30 cellular contexts compared by ENCODE assay signal in the genomic region with DNA sequence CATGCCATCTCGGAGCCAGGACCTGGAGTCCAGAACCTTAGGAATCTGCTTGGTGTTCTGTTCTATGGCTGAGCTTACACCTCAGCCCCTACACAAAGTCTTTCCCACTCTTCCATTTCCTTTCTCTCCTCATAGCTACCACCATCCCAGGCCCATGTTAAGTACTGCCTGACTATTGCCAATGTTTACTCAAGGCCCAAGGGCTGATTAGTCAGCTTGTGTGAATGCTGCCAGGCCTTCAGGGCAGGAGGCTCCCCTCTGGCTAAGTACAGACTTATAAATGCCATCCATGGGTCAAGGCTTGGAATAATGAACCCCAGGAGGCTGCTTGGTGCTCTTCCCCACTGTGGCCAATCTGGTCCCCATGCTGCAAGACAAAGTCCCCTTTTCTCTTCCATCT.
DNase-seq lines count a peak whose midpoint lies in the region; ATAC-seq and TF ChIP-seq lines count a peak whose summit lies in the region.
"Had no signal": no experiment of that assay in that cellular context is flagged by ENCODE, and none has a peak within 500 bp of the region (broad histone marks: within the 10 kb centered on the region; RNA-seq: fewer than 3 reads in every experiment).

No MANE protein-coding gene starts in this region.

- no peaks in the 10 kb centered on the region for H3K4me1 Mint-ChIP-seq in activated naive CD4-positive, alpha-beta T cell treated with anti-CD3 and anti-CD28 coated beads, Interleukin-2, amount 10 ng/mL, durations not matched to agents 7 days and 5 days
- H3K4me1 Mint-ChIP-seq: immature natural killer cell had no signal

- H3K27me3 ChIP-seq in body of pancreas: no peaks in the 10 kb centered on the region
- H3K27me3 ChIP-seq: colonic mucosa, gastrocnemius medialis, neutrophil, testis had no signal

- ATAC-seq in Right ventricle myocardium inferior (no peak), left ventricle myocardium superior (no peak), body of pancreas (peak; percentile 71), HG02759 (IDR thresholded peaks at IDR 0.05; ENCODE audit: unreplicated experiment) (no peak)
- ATAC-seq: gastrocnemius medialis, K562 had no signal

- H3K4me3 Mint-ChIP-seq in activated naive CD4-positive, alpha-beta T cell treated with anti-CD3 and anti-CD28 coated beads, Interleukin-2, amount 10 ng/mL, durations not matched to agents 7 days and 5 days: no peak overlapping the region
- H3K4me3 Mint-ChIP-seq: activated naive CD4-positive, alpha-beta T cell treated with anti-CD3 and anti-CD28 coated beads for 36 hours; activated T-helper 1 cell treated with anti-CD3 and anti-CD28 coated beads, Interleukin-12 subunit alpha, Interleukin-12 subunit beta, Interleukin-2, Interleukin-4 antibody, amounts not matched to agents 30 ng/mL and 10 ng/mL and 1 ng/mL, durations not matched to agents 14 hours and 24 hours and 36 hours; immature natural killer cell had no signal

- no peak overlapping the region for H3K4me3 ChIP-seq in body of pancreas
- H3K4me3 ChIP-seq: colonic mucosa, gastrocnemius medialis, K562, left ventricle myocardium inferior, prostate gland, testis had no signal

- TF ChIP-seq CTCF in body of pancreas (IDR thresholded peaks at IDR 0.05): no peak

- DNase-seq in Right ventricle myocardium inferior (ENCODE audit: missing footprints): peak; percentile 15
- DNase-seq in left ventricle myocardium superior: no peak
- peak; percentile 8 to 51 (median 27) for DNase-seq in body of pancreas
- peak; percentile 1 for DNase-seq in kidney glomerular epithelial cell (lab: John Stamatoyannopoulos, UW)
- no peak for DNase-seq in activated naive CD4-positive, alpha-beta T cell treated with anti-CD3 and anti-CD28 coated beads, Interleukin-2, amount 10 ng/mL, durations not matched to agents 7 days and 5 days
- DNase-seq in NCI-H2029 treated with DMSO at 0.1 percent for 48 hours (lab: John Stamatoyannopoulos, UW): no peak
- DNase-seq in SW480 (ENCODE audit: low spot score): no peak
- DNase-seq: activated CD4-positive, alpha-beta T cell treated with anti-CD3 and anti-CD28 coated beads, Interleukin-2, amount 50 U/mL, for 48 hours; activated CD8-positive, alpha-beta memory T cell treated with anti-CD3 and anti-CD28 coated beads, Interleukin-2, amount 50 U/mL, for 4 hours; activated naive CD4-positive, alpha-beta T cell treated with anti-CD3 and anti-CD28 coated beads for 36 hours; amniotic stem cell; colonic mucosa; effector memory CD4-positive, alpha-beta T cell; erythroblast; gastrocnemius medialis; GF-D8; H7; hippocampal formation; immature natural killer cell; left ventricle myocardium inferior; NCI-H1436; NCI-H2171; NCI-H526 treated with DMSO at 0.1 percent for 48 hours; stimulated activated naive CD4-positive, alpha-beta T cell; testis had no signal

- 100% methylated on average over 1 of the region's 1 CpG for WGBS in body of pancreas, 2 donors

- no peaks in the 10 kb centered on the region for H3K27me3 Mint-ChIP-seq in activated naive CD4-positive, alpha-beta T cell treated with anti-CD3 and anti-CD28 coated beads, Interleukin-2, amount 10 ng/mL, durations not matched to agents 7 days and 5 days

- H3K9me3 ChIP-seq in body of pancreas: no peaks in the 10 kb centered on the region
- H3K9me3 ChIP-seq: colonic mucosa, gastrocnemius medialis, left ventricle myocardium inferior, neutrophil, prostate gland, testis had no signal

- no peaks in the 10 kb centered on the region for H3K36me3 ChIP-seq in body of pancreas (replicated peaks in 1 of 2; ENCODE audit: insufficient read depth in 1 of 2, low read depth in 2 of 2)
- H3K36me3 ChIP-seq: colonic mucosa, gastrocnemius medialis, left ventricle myocardium inferior, neutrophil, prostate gland had no signal

- intact Hi-C loops in Right ventricle myocardium inferior (cut with DNase I) (no loop called here), left ventricle myocardium superior (cut with micrococcal nuclease) (no loop called here), body of pancreas (cut with DNase I) (no loop called here)

- no peaks in the 10 kb centered on the region for H3K36me3 Mint-ChIP-seq in activated naive CD4-positive, alpha-beta T cell treated with anti-CD3 and anti-CD28 coated beads, Interleukin-2, amount 10 ng/mL, durations not matched to agents 7 days and 5 days
- H3K36me3 Mint-ChIP-seq: immature natural killer cell had no signal

- peaks cover 2% of the 10 kb centered on the region for H3K9me3 Mint-ChIP-seq in activated naive CD4-positive, alpha-beta T cell treated with anti-CD3 and anti-CD28 coated beads, Interleukin-2, amount 10 ng/mL, durations not matched to agents 7 days and 5 days
- H3K9me3 Mint-ChIP-seq: activated T-helper 1 cell treated with anti-CD3 and anti-CD28 coated beads, Interleukin-12 subunit alpha, Interleukin-12 subunit beta, Interleukin-2, Interleukin-4 antibody, amounts not matched to agents 30 ng/mL and 10 ng/mL and 1 ng/mL, durations not matched to agents 14 hours and 24 hours and 36 hours had no signal

- TF ChIP-seq POLR2A in body of pancreas (IDR thresholded peaks at IDR 0.05): no peak

- H3K27ac Mint-ChIP-seq in activated naive CD4-positive, alpha-beta T cell treated with anti-CD3 and anti-CD28 coated beads, Interleukin-2, amount 10 ng/mL, durations not matched to agents 7 days and 5 days: no peak overlapping the region
- H3K27ac Mint-ChIP-seq: activated naive CD4-positive, alpha-beta T cell treated with anti-CD3 and anti-CD28 coated beads for 36 hours; activated T-helper 1 cell treated with anti-CD3 and anti-CD28 coated beads, Interleukin-12 subunit alpha, Interleukin-12 subunit beta, Interleukin-2, Interleukin-4 antibody, amounts not matched to agents 30 ng/mL and 10 ng/mL and 1 ng/mL, durations not matched to agents 14 hours and 24 hours and 36 hours; immature natural killer cell had no signal

- no peak overlapping the region for H3K27ac ChIP-seq in body of pancreas
- H3K27ac ChIP-seq: colonic mucosa, gastrocnemius medialis, left ventricle myocardium inferior, neutrophil, prostate gland, testis had no signal

- CTCF ChIA-PET in activated naive CD4-positive, alpha-beta T cell treated with anti-CD3 and anti-CD28 coated beads, Interleukin-2, amount 10 ng/mL, durations not matched to agents 7 days and 5 days (lab: Charles Lee): no interaction called here

- no peaks in the 10 kb centered on the region for H3K4me1 ChIP-seq in body of pancreas
- H3K4me1 ChIP-seq: colonic mucosa, gastrocnemius medialis, left ventricle myocardium inferior, prostate gland, testis had no signal

Comparison
In these comparisons a context has a peak if more than half of its experiments do, and no peak if none do; other contexts are left out.
1. DNase-seq: peak in Right ventricle myocardium inferior (single experiment), body of pancreas (4 of 4) and kidney glomerular epithelial cell (single experiment); none in left ventricle myocardium superior (single experiment), activated naive CD4-positive, alpha-beta T cell treated with anti-CD3 and anti-CD28 coated beads, Interleukin-2, amount 10 ng/mL, durations not matched to agents 7 days and 5 days (single experiment), NCI-H2029 treated with DMSO at 0.1 percent for 48 hours (single experiment) and SW480 (single experiment).